23 cellular contexts compared by ENCODE assay signal in the genomic region with DNA sequence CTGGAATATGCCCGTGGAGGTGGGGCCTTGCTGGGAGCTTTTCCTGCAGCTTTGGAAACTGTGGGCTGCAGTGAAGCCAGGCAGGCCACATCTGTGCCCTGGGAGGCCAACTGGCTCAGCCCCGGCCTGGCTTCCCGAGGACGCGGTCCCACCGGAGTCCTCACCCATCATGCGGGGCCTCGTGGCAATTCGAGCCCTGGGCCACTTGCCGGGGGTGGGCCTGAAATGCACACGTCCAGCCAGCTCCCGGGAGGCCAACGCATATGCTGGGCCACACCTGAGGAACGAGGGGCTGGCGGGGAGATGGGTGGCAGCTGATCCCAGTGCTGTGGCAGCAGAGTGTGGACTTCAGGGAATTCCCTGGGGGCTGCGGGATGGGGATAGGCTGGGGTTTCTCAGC.
"Had no signal": no experiment of that assay in that cellular context is flagged by ENCODE, and none has a peak within 500 bp of the region (broad histone marks: within the 10 kb centered on the region; RNA-seq: fewer than 3 reads in every experiment).

No MANE protein-coding gene starts in this region.

- DNase-seq: islet precursor cell; left ventricle myocardium inferior; naive B cell; natural killer cell; nephron progenitor cell; ovary; stimulated activated CD4-positive, alpha-beta T cell treated with anti-CD3 and anti-CD28 coated beads, Interleukin-12 subunit alpha, Interleukin-12 subunit beta, amount 100 ng/mL, for 4 hours; stimulated activated CD4-positive, alpha-beta T cell treated with anti-CD3 and anti-CD28 coated beads, Interleukin-15, amount 100 ng/mL, for 24 hours; stimulated activated CD4-positive, alpha-beta T cell treated with anti-CD3 and anti-CD28 coated beads, Interleukin-2, amount 100 ng/mL, for 24 hours; stimulated activated CD4-positive, alpha-beta T cell treated with anti-CD3 and anti-CD28 coated beads, Interleukin-4, amount 100 ng/mL, for 1 hour; stimulated activated naive B cell treated with anti-CD40 and anti-IgM and Interleukin-4, amounts not matched to agents 10 μg/mL and 1 μg/mL and 100 μg/mL, for 72 hours; stimulated activated naive CD8-positive, alpha-beta T cell treated with anti-CD3 and anti-CD28 coated beads, Interleukin-15, Interleukin-2, amounts not matched to agents 100 U/mL and 50 U/mL, for 24 hours; stomach; testis; thyroid gland; transverse colon; upper lobe of left lung had no signal

- H3K27me3 ChIP-seq: ovary, right atrium auricular region, stomach, testis, thyroid gland, transverse colon, upper lobe of left lung, vagina had no signal

- ATAC-seq: sciatic nerve; stimulated activated naive B cell treated with anti-CD40 and anti-IgM and Interleukin-4, amounts not matched to agents 10 μg/mL and 1 μg/mL and 100 μg/mL, for 72 hours; stimulated activated naive CD8-positive, alpha-beta T cell treated with anti-CD3 and anti-CD28 coated beads, Interleukin-15, Interleukin-2, amounts not matched to agents 100 U/mL and 50 U/mL, for 24 hours had no signal

- H3K9me3 ChIP-seq: left ventricle myocardium inferior, ovary, right atrium auricular region, stomach, testis, thyroid gland, transverse colon, upper lobe of left lung, vagina had no signal

- H3K27ac ChIP-seq: left ventricle myocardium inferior, neural progenitor cell, ovary, right atrium auricular region, skin epidermis, stomach, testis, thyroid gland, transverse colon, upper lobe of left lung, vagina had no signal

- H3K36me3 ChIP-seq: left ventricle myocardium inferior, neural progenitor cell, ovary, right atrium auricular region, stomach, thyroid gland, transverse colon, upper lobe of left lung, vagina had no signal

- H3K9ac ChIP-seq: neural progenitor cell had no signal

- H3K4me3 ChIP-seq: left ventricle myocardium inferior, lung, neural progenitor cell, ovary, right atrium auricular region, skin epidermis, stomach, testis, thyroid gland, transverse colon, upper lobe of left lung, vagina had no signal

- H3K4me2 ChIP-seq: neural progenitor cell had no signal
